In genomic region chr11:78217650-78218541, GRCh38 we compare ENCODE assay signal across 1 cellular context.
A peak's percentile ranks its signal among the peaks of the same experiment; 100 is the strongest.
TF ChIP-seq lines count a peak whose summit lies in the region.

No MANE protein-coding gene starts in this region.

TF ChIP-seq in K562, 482 proteins besides CTCF, POLR2A, EP300 and RAD21:
- TF ChIP-seq POLR2G (IDR thresholded peaks at IDR 0.05; ENCODE audit: low read depth, low read length) (peak; percentile 42; the same call in 1 of the 2 replicates), NR2C1 (IDR thresholded peaks at IDR 0.05) (no peak), NR2C1 (tag; IDR thresholded peaks at IDR 0.05) (0 out of 2 replicates have a peak, but pooled peaks have one; percentile 15), ZNF655 (CRISPR knock-in tag; IDR thresholded peaks at IDR 0.05) (no peak), ZNF407 (IDR thresholded peaks at IDR 0.05; ENCODE audit: low read depth) (no peak), ZNF121 (CRISPR knock-in tag; conservative IDR thresholded peaks at IDR 0.05) (no peak), HMG20B (CRISPR knock-in tag; IDR thresholded peaks at IDR 0.05) (no peak), RBM22 (IDR thresholded peaks at IDR 0.05; ENCODE audit: low read depth, low read length, poor library complexity, severe bottlenecking) (peak; percentile 93), CHD4 (IDR thresholded peaks at IDR 0.05; ENCODE audit: insufficient read depth, insufficient replicate concordance, low read depth, low read length, poor library complexity, severe bottlenecking) (no peak), OTX1 (CRISPR knock-in tag; IDR thresholded peaks at IDR 0.05) (0 out of 2 replicates have a peak, but pooled peaks have one; percentile 8), FOXP1 (CRISPR knock-in tag; IDR thresholded peaks at IDR 0.05) (no peak), NFIX (CRISPR knock-in tag; IDR thresholded peaks at IDR 0.05; ENCODE audit: low read depth) (no peak), JUNB (CRISPR knock-in tag; conservative IDR thresholded peaks at IDR 0.05) (no peak), E2F8 (IDR thresholded peaks at IDR 0.05; ENCODE audit: low read depth, partially characterized antibody) (peak; percentile 36), POLR2B (IDR thresholded peaks at IDR 0.05; ENCODE audit: low read depth, partially characterized antibody) (peak; percentile 48), CTBP1 (IDR thresholded peaks at IDR 0.05; ENCODE audit: borderline replicate concordance) (no peak), NCOA1 (IDR thresholded peaks at IDR 0.05; ENCODE audit: low read depth) (no peak), SMARCB1 (IDR thresholded peaks at IDR 0.05; ENCODE audit: insufficient read length, low read depth) (no peak), POLR2AphosphoS2 (IDR thresholded peaks at IDR 0.05; ENCODE audit: low read length) (peak; percentile 73; the same call in 1 of the 2 replicates)
